Comparison of ENCODE assay signal across 2 cellular contexts in the genomic region with DNA sequence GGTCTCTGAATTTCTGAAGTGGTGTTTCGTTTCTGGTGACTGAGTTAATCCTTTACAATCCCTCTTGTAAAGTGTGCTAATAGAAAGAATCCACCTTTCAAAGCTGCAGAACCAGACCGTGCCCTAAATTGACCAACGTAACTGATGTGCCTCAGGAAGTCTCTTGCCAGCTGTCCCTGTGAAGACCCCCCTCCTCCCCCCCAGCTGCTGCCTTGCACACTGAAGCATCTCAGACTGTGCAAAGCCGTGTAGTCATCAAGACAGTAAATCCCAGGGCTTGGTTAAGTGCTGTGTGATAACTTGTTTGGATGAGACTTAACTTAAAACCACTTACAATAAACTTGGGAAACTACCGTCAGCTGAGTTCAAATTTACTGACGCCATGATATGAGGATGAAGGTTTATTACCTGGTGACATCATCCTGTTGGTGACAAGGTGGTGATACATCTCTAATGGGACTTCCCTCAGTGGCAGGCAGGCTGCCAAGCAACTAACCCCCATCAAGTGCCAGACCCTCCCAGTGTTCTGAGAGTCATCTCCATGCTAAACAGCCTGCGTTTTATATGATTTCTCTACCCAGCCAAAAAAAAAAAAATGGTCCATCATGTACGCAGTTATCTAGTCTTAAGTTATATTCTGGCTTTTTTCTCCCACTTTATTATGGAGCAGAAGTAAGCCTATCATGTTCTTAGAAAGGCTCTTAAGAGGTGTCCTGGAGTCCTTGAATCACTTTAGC.
TF ChIP-seq lines count a peak whose summit lies in the region.

No MANE protein-coding gene starts in this region.

TF ChIP-seq in IMR-90, 13 proteins besides CTCF, POLR2A, EP300 and RAD21:
- 0 out of 2 replicates have a peak, but pooled peaks have one; percentile 15 for TF ChIP-seq CEBPB (IDR thresholded peaks at IDR 0.05; ENCODE audit: low read depth, low read length)
TF ChIP-seq in IMR-90: peak in this region for 1; not testable (repeated sequence) for 12.

TF ChIP-seq in PFSK-1, 5 proteins besides CTCF, POLR2A, EP300 and RAD21:
- peak; percentile 16; the same call in 1 of the 2 replicates for TF ChIP-seq POLR2AphosphoS5 (IDR thresholded peaks at IDR 0.05; ENCODE audit: low read depth, low read length)
